ENCODE assay signal across 1 cellular context in the genomic region with DNA sequence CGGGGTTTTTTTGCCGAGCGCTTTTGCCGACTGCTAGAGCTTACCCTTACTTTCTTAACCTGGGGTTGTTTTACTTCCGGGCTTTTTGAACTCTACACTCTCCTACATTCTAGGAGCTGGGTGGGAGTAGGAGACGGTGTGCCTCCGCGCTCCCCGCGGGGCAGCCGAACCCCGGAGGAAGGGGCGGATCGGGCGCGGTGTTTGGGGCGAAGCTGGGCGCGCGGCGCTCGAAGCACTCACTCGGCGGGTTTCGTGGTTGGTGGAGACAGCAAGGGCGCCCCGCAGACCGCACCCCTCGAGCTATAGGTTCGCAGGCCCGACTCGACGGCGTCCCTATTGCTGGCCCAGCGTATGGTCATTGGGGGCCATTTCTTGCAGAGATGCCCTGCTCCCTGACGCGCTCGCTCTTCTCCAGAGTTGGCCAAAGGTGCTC.
TF ChIP-seq lines count a peak whose summit lies in the region.

No MANE protein-coding gene starts in this region.

TF ChIP-seq in K562, 482 proteins besides CTCF, POLR2A, EP300 and RAD21 (continued from another document and continues in another):
- TF ChIP-seq ZFP1 (CRISPR knock-in tag; IDR thresholded peaks at IDR 0.05) = no peak
- no peak for TF ChIP-seq ARID2 (IDR thresholded peaks at IDR 0.05)
- TF ChIP-seq, protein P1, sequence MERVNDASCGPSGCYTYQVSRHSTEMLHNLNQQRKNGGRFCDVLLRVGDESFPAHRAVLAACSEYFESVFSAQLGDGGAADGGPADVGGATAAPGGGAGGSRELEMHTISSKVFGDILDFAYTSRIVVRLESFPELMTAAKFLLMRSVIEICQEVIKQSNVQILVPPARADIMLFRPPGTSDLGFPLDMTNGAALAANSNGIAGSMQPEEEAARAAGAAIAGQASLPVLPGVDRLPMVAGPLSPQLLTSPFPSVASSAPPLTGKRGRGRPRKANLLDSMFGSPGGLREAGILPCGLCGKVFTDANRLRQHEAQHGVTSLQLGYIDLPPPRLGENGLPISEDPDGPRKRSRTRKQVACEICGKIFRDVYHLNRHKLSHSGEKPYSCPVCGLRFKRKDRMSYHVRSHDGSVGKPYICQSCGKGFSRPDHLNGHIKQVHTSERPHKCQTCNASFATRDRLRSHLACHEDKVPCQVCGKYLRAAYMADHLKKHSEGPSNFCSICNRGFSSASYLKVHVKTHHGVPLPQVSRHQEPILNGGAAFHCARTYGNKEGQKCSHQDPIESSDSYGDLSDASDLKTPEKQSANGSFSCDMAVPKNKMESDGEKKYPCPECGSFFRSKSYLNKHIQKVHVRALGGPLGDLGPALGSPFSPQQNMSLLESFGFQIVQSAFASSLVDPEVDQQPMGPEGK (CRISPR knock-in tag; IDR thresholded peaks at IDR 0.05; ENCODE audit: borderline replicate concordance) = no peak
- 0 out of 2 replicates have a peak, but pooled peaks have one; percentile 3 for TF ChIP-seq DIDO1 (tag; IDR thresholded peaks at IDR 0.05; ENCODE audit: low read depth)
- TF ChIP-seq, protein P2, sequence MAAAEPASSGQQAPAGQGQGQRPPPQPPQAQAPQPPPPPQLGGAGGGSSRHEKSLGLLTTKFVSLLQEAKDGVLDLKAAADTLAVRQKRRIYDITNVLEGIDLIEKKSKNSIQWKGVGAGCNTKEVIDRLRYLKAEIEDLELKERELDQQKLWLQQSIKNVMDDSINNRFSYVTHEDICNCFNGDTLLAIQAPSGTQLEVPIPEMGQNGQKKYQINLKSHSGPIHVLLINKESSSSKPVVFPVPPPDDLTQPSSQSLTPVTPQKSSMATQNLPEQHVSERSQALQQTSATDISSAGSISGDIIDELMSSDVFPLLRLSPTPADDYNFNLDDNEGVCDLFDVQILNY (CRISPR knock-in tag; IDR thresholded peaks at IDR 0.05) = no peak
- no peak for TF ChIP-seq DDX20 (tag; IDR thresholded peaks at IDR 0.05; ENCODE audit: low read depth)
- no peak for TF ChIP-seq RFX5 (IDR thresholded peaks at IDR 0.05; ENCODE audit: low read depth, low read length)
- TF ChIP-seq, protein P3, sequence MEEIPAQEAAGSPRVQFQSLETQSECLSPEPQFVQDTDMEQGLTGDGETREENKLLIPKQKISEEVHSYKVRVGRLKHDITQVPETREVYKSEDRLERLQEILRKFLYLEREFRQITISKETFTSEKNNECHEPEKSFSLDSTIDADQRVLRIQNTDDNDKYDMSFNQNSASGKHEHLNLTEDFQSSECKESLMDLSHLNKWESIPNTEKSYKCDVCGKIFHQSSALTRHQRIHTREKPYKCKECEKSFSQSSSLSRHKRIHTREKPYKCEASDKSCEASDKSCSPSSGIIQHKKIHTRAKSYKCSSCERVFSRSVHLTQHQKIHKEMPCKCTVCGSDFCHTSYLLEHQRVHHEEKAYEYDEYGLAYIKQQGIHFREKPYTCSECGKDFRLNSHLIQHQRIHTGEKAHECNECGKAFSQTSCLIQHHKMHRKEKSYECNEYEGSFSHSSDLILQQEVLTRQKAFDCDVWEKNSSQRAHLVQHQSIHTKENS (CRISPR knock-in tag; IDR thresholded peaks at IDR 0.05) = no peak
- TF ChIP-seq KDM5B (IDR thresholded peaks at IDR 0.05; ENCODE audit: insufficient replicate concordance, low read depth, low read length) = no peak
- TF ChIP-seq ZBTB7A (IDR thresholded peaks at IDR 0.05; ENCODE audit: borderline replicate concordance, control insufficient read depth, low read depth, low read length) = 0 out of 2 replicates have a peak, but pooled peaks have one; percentile 46
- TF ChIP-seq, protein P4, sequence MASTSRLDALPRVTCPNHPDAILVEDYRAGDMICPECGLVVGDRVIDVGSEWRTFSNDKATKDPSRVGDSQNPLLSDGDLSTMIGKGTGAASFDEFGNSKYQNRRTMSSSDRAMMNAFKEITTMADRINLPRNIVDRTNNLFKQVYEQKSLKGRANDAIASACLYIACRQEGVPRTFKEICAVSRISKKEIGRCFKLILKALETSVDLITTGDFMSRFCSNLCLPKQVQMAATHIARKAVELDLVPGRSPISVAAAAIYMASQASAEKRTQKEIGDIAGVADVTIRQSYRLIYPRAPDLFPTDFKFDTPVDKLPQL (IDR thresholded peaks at IDR 0.05; ENCODE audit: extremely low read depth, insufficient read length) = no peak
- no peak for TF ChIP-seq ZKSCAN1 (IDR thresholded peaks at IDR 0.05; ENCODE audit: low read depth, low read length)
- TF ChIP-seq, protein P5, sequence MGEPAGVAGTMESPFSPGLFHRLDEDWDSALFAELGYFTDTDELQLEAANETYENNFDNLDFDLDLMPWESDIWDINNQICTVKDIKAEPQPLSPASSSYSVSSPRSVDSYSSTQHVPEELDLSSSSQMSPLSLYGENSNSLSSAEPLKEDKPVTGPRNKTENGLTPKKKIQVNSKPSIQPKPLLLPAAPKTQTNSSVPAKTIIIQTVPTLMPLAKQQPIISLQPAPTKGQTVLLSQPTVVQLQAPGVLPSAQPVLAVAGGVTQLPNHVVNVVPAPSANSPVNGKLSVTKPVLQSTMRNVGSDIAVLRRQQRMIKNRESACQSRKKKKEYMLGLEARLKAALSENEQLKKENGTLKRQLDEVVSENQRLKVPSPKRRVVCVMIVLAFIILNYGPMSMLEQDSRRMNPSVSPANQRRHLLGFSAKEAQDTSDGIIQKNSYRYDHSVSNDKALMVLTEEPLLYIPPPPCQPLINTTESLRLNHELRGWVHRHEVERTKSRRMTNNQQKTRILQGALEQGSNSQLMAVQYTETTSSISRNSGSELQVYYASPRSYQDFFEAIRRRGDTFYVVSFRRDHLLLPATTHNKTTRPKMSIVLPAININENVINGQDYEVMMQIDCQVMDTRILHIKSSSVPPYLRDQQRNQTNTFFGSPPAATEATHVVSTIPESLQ (CRISPR knock-in tag; IDR thresholded peaks at IDR 0.05) = no peak
- TF ChIP-seq, protein P6, sequence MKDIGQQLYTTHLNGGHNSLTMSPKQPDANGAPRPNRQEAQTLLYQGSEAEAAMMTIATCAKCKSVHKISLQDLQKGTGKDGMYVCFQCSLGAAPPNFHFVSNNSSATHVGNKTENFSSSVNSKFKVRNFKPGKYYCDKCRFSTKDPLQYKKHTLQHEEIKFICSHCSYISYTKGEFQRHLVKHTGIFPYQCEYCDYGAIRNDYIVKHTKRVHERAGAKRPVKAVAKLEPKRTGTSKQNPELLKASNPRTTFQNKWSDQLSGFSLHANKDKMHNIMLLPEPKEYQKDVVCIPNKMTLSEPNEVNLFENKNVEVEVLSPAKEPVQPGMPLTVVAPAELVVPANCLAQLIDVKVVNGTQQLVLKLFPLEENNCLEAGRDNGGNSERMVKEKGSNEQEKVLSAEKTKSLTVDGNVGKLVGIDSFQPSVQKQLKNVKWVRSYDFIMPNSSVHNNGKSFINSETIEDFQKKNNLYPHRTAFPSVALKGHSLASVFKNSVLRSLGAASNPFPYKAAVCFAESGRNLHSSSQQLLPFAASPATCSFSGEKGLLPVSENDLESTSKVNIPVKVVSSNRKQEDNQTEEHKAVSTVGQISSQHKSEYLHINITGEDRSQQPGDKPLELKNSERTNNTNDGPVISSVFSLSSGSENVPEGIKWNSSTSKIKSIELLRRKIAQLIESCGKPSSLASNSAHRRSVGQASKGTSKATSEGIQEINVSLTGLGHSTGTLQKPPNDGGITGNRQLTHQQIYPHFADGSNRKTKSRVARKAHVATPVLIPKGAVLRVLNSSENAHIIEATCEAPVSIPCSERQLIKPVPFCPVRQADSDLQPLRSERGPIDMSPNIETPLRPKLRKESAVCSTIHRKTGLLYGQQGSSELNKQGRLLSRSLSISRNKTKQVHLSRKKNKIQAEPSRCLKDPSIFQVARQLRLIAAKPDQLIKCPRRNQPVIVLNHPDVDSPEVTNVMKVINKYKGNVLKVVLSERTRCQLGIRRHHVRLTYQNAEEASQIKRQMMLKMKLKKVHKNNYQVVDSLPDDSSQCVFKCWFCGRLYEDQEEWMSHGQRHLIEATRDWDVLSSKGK (CRISPR knock-in tag; IDR thresholded peaks at IDR 0.05) = no peak
- TF ChIP-seq, protein P7, sequence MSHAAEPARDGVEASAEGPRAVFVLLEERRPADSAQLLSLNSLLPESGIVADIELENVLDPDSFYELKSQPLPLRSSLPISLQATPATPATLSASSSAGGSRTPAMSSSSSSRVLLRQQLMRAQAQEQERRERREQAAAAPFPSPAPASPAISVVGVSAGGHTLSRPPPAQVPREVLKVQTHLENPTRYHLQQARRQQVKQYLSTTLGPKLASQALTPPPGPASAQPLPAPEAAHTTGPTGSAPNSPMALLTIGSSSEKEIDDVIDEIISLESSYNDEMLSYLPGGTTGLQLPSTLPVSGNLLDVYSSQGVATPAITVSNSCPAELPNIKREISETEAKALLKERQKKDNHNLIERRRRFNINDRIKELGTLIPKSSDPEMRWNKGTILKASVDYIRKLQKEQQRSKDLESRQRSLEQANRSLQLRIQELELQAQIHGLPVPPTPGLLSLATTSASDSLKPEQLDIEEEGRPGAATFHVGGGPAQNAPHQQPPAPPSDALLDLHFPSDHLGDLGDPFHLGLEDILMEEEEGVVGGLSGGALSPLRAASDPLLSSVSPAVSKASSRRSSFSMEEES (CRISPR knock-in tag; IDR thresholded peaks at IDR 0.05) = no peak; the same call in 1 of the 2 replicates
- no peak for TF ChIP-seq RAD51 (IDR thresholded peaks at IDR 0.05; ENCODE audit: borderline replicate concordance, low read depth)
- TF ChIP-seq, protein P8, sequence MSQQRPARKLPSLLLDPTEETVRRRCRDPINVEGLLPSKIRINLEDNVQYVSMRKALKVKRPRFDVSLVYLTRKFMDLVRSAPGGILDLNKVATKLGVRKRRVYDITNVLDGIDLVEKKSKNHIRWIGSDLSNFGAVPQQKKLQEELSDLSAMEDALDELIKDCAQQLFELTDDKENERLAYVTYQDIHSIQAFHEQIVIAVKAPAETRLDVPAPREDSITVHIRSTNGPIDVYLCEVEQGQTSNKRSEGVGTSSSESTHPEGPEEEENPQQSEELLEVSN (IDR thresholded peaks at IDR 0.05; ENCODE audit: borderline replicate concordance in 1 of 2, extremely low read depth in 1 of 2, insufficient read depth in 1 of 2, insufficient read length in 1 of 2, low read depth in 1 of 2, low read length in 1 of 2, poor library complexity in 1 of 2, severe bottlenecking in 1 of 2) = peak; percentile 38 to 69
- TF ChIP-seq ZNF263 (CRISPR knock-in tag; IDR thresholded peaks at IDR 0.05; ENCODE audit: borderline replicate concordance) = no peak
- 0 out of 2 replicates have a peak, but pooled peaks have one; percentile 43 for TF ChIP-seq CXXC5 (CRISPR knock-in tag; IDR thresholded peaks at IDR 0.05)
- no peak for TF ChIP-seq ZNF507 (tag; conservative IDR thresholded peaks at IDR 0.05)
- no peak for TF ChIP-seq NR2C2 (CRISPR knock-in tag; IDR thresholded peaks at IDR 0.05)
- TF ChIP-seq NR2C2 (tag; IDR thresholded peaks at IDR 0.05) = peak; percentile 81; the same call in 1 of the 2 replicates
- TF ChIP-seq ZNF77 (CRISPR knock-in tag; IDR thresholded peaks at IDR 0.05) = no peak
- peak in 1 of 2 experiments; percentile 36; a peak in 1 of 4 replicates for TF ChIP-seq SIN3A (IDR thresholded peaks at IDR 0.05; ENCODE audit: borderline replicate concordance in 2 of 2, control insufficient read depth in 1 of 2, low read depth in 2 of 2, low read length in 2 of 2)
- TF ChIP-seq PHF21A (IDR thresholded peaks at IDR 0.05; ENCODE audit: borderline replicate concordance, low read depth) = no peak
- no peak for TF ChIP-seq ZFPM2 (CRISPR knock-in tag; IDR thresholded peaks at IDR 0.05)
- TF ChIP-seq, protein P9, sequence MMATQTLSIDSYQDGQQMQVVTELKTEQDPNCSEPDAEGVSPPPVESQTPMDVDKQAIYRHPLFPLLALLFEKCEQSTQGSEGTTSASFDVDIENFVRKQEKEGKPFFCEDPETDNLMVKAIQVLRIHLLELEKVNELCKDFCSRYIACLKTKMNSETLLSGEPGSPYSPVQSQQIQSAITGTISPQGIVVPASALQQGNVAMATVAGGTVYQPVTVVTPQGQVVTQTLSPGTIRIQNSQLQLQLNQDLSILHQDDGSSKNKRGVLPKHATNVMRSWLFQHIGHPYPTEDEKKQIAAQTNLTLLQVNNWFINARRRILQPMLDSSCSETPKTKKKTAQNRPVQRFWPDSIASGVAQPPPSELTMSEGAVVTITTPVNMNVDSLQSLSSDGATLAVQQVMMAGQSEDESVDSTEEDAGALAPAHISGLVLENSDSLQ (IDR thresholded peaks at IDR 0.05) = no peak
- TF ChIP-seq BRD4 (IDR thresholded peaks at IDR 0.05) = no peak; the same call in 1 of the 2 replicates
- TF ChIP-seq, protein P10, sequence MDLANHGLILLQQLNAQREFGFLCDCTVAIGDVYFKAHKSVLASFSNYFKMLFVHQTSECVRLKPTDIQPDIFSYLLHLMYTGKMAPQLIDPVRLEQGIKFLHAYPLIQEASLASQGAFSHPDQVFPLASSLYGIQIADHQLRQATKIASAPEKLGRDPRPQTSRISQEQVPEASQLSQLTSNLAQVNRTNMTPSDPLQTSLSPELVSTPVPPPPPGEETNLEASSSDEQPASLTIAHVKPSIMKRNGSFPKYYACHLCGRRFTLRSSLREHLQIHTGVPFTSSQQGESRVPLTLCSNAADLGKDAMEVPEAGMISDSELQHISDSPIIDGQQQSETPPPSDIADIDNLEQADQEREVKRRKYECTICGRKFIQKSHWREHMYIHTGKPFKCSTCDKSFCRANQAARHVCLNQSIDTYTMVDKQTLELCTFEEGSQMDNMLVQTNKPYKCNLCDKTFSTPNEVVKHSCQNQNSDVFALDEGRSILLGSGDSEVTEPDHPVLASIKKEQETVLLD (IDR thresholded peaks at IDR 0.05) = no peak
- TF ChIP-seq ZNF778 (CRISPR knock-in tag; IDR thresholded peaks at IDR 0.05) = no peak
- no peak for TF ChIP-seq PTRF (tag; IDR thresholded peaks at IDR 0.05)
- TF ChIP-seq POLR2G (IDR thresholded peaks at IDR 0.05; ENCODE audit: low read depth, low read length) = peak; percentile 84
- no peak for TF ChIP-seq CHD4 (IDR thresholded peaks at IDR 0.05; ENCODE audit: insufficient read depth, insufficient replicate concordance, low read depth, low read length, poor library complexity, severe bottlenecking)
- TF ChIP-seq CTBP1 (IDR thresholded peaks at IDR 0.05; ENCODE audit: borderline replicate concordance) = peak; percentile 10; the same call in 1 of the 2 replicates
- no peak for TF ChIP-seq LEF1 (IDR thresholded peaks at IDR 0.05)
- no peak for TF ChIP-seq ZKSCAN8 (CRISPR knock-in tag; IDR thresholded peaks at IDR 0.05)
- TF ChIP-seq, protein P11, sequence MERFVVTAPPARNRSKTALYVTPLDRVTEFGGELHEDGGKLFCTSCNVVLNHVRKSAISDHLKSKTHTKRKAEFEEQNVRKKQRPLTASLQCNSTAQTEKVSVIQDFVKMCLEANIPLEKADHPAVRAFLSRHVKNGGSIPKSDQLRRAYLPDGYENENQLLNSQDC (CRISPR knock-in tag; IDR thresholded peaks at IDR 0.05) = no peak
- TF ChIP-seq MTF1 (CRISPR knock-in tag; IDR thresholded peaks at IDR 0.05; ENCODE audit: borderline replicate concordance) = no peak
- TF ChIP-seq, protein P12, sequence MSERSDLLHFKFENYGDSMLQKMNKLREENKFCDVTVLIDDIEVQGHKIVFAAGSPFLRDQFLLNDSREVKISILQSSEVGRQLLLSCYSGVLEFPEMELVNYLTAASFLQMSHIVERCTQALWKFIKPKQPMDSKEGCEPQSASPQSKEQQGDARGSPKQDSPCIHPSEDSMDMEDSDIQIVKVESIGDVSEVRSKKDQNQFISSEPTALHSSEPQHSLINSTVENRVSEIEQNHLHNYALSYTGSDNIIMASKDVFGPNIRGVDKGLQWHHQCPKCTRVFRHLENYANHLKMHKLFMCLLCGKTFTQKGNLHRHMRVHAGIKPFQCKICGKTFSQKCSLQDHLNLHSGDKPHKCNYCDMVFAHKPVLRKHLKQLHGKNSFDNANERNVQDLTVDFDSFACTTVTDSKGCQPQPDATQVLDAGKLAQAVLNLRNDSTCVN (CRISPR knock-in tag; IDR thresholded peaks at IDR 0.05) = no peak
- TF ChIP-seq ZNF24 (IDR thresholded peaks at IDR 0.05) = no peak
- TF ChIP-seq TAF7 (tag; IDR thresholded peaks at IDR 0.05) = no peak
